ENCODE assay signal across 12 cellular contexts in genomic region chr11:35539781-35540281, GRCh38. TPM values are rescaled to one million over a fixed set of nuclear protein-coding genes. Genes with fewer than 3 reads are reported as not detected.
DNase-seq lines count a peak whose midpoint lies in the region; ATAC-seq, FAIRE-seq and TF ChIP-seq lines count a peak whose summit lies in the region.
"Had no signal": no experiment of that assay in that cellular context is flagged by ENCODE, and none has a peak within 500 bp of the region (broad histone marks: within the 10 kb centered on the region; RNA-seq: fewer than 3 reads in every experiment).

No MANE protein-coding gene starts in this region.

- H3K4me3 ChIP-seq in lung = no peak overlapping the region
- H3K4me3 ChIP-seq in urinary bladder (ENCODE audit: low read depth, low read length) = no peak overlapping the region

- DNase-seq in RPMI7951 (ENCODE audit: low read depth) (peak; percentile 89), epithelial cell of prostate (ENCODE audit: low read depth, low spot score) (no peak), lung (ENCODE audit: low spot score) (peak; percentile 35), urothelium cell line (ENCODE audit: low spot score) (no peak), D721Med (ENCODE audit: insufficient read length, low spot score) (no peak)
- no peak for DNase-seq in activated T-cell treated with anti-CD3 and anti-CD28 coated beads, Interleukin-2, amount 50 U/mL, for 1 hour
- DNase-seq: activated CD4-positive, alpha-beta T cell treated with anti-CD3 and anti-CD28 coated beads for 1 hour; activated gamma-delta T cell treated with Interleukin-2 at 50 U/mL for 16 hours; NCI-H1694 treated with DMSO at 0.1 percent for 48 hours had no signal

- ATAC-seq in lung (ENCODE audit: insufficient read depth, low FRiP score) (peak; percentile 63), HG02938 (IDR thresholded peaks at IDR 0.05; ENCODE audit: unreplicated experiment) (no peak)
- ATAC-seq: HCT116 had no signal

- H3K4me1 ChIP-seq in lung (ENCODE audit: control insufficient read depth in 2 of 2, insufficient read depth in 2 of 2, low read length in 2 of 2) (peaks cover 1 to 4% of the 10 kb centered on the region in 2 donors), urinary bladder (ENCODE audit: insufficient read depth) (no peaks in the 10 kb centered on the region)

- TF ChIP-seq CTCF in lung (IDR thresholded peaks at IDR 0.05; ENCODE audit: control extremely low read depth, extremely low read depth) (no peak), D721Med (IDR thresholded peaks at IDR 0.05; ENCODE audit: insufficient read depth, missing control alignments) (no peak)

- H3K36me3 ChIP-seq in lung (ENCODE audit: control insufficient read depth in 2 of 2, insufficient read depth in 2 of 2, low read length in 2 of 2) (no peaks in the 10 kb centered on the region), urinary bladder (ENCODE audit: insufficient read depth) (no peaks in the 10 kb centered on the region)

- H3K27ac ChIP-seq in epithelial cell of prostate = peak overlapping the region; percentile 13
- H3K27ac ChIP-seq in lung (ENCODE audit: low read depth in 1 of 2, low read length in 1 of 2) = peak overlapping the region; percentile 66 to 67
- H3K27ac ChIP-seq in urinary bladder (ENCODE audit: low read depth) = peak overlapping the region; percentile 28

- FAIRE-seq in urothelium cell line (lab: Jason Lieb, UNC) (no peak), D721Med (lab: Jason Lieb, UNC) (no peak)

- H3K27me3 ChIP-seq in lung (ENCODE audit: control insufficient read depth, insufficient read depth) = no peaks in the 10 kb centered on the region

- WGBS in lung, 2 donors = 52 to 72% methylated on average over 7 of the region's 7 CpGs
- 36% methylated on average over 7 of the region's 7 CpGs for WGBS in urinary bladder

- peaks cover 0 to 4% of the 10 kb centered on the region in 2 donors for H3K9me3 ChIP-seq in lung (ENCODE audit: control insufficient read depth in 2 of 2, insufficient read depth in 1 of 2, low read length in 1 of 2)

RNA-seq across cellular contexts. Expression of gene PAMR1, which starts 14.4 kb away (rescaled TPM):
- total RNA-seq in RPMI7951 (2014; rRNA removed; shearing (Covaris generic)) = under 0.01 and 0.24 TPM in 2 replicates
- total RNA-seq in lung (10 to 100 TPM in 1 of 2 donors, 1 to 10 TPM in 1; 1.8 to 15.2 TPM), urinary bladder (179 TPM)
- polyA plus RNA-seq in lung (under 1 TPM; 0.60 to 0.87 TPM), urinary bladder (48.7 TPM)

Comparison
In these comparisons a context has a peak if more than half of its experiments do, and no peak if none do; other contexts are left out.
1. DNase-seq: peak in RPMI7951 (single experiment) and lung (single experiment); none in epithelial cell of prostate (single experiment), urothelium cell line (single experiment), D721Med (single experiment) and activated T-cell treated with anti-CD3 and anti-CD28 coated beads, Interleukin-2, amount 50 U/mL, for 1 hour (single experiment).
2. H3K27ac ChIP-seq: peak in every context shown above with its lines; median percentile 66 in lung; 28 in urinary bladder; 13 in epithelial cell of prostate.
3. RNA of gene PAMR1, which starts 14.4 kb away (total RNA-seq): 179 TPM in urinary bladder (single experiment); 1.8 to 15.2 TPM in lung and under 0.01 to 0.24 TPM in RPMI7951; every median in the first group is over 10 times any median in the second.